In the genomic region with DNA sequence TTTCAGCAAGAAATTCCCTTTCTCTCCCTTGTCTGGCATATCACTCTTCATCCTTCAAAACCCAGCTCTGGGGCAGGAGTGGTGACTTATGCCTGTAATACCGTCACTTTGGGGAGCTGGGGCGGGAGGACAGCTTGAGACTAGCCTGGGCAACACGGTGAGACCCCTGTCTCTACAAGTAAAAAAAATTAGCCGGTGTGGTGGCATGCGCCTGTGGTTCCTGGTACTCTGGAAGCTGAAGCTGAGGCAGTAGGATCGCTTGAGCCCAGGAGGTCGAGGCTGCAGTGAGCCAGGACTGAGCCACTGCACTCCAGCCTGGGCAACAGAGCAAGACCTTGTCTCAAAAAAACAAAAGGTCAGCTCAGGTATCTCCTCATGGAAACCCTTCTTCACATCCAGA, we compare ENCODE assay signal across 8 cellular contexts. TPM values are rescaled to one million over a fixed set of nuclear protein-coding genes. Genes with fewer than 3 reads are reported as not detected.
DNase-seq lines count a peak whose midpoint lies in the region; ATAC-seq, FAIRE-seq and TF ChIP-seq lines count a peak whose summit lies in the region.

No MANE protein-coding gene starts in this region.

- POLR2A ChIA-PET in K562 (lab: Yijun Ruan, JAX): interaction anchor here (0.5 to 5.3 kb wide), 8 partner anchors 12 to 1062 kb away, joined by 3 to 58 read pairs (median 3); partner anchors contain the start of genes CCDC87 and RBM4B

- in situ Hi-C loops in K562 (cut with MboI): no loop called here

- no peak for TF ChIP-seq RAD21 in K562 (CRISPR knock-in tag; conservative IDR thresholded peaks at IDR 0.05 in 1 of 2, IDR thresholded peaks at IDR 0.05 in 1 of 2)

- ATAC-seq in left ventricle myocardium superior (no peak), K562 (no peak), HG02870 (IDR thresholded peaks at IDR 0.05; ENCODE audit: unreplicated experiment) (no peak), HG03457 (IDR thresholded peaks at IDR 0.05; ENCODE audit: unreplicated experiment) (no peak)

- WGBS in K562 (ENCODE audit: insufficient coverage, low coverage, missing lambda C conversion rate): 65% methylated on average over 5 of the region's 7 CpGs
- 91 to 93% methylated on average over 7 of the region's 7 CpGs for WGBS in mesodermal cell (ENCODE audit: insufficient coverage in 2 of 2), 2 experiments

- H3K36me3 ChIP-seq in left ventricle myocardium inferior (peaks cover 34% of the 10 kb centered on the region), K562 (ENCODE audit: control insufficient read depth, insufficient read depth, low read length) (peaks cover 43% of the 10 kb centered on the region; the same call in 2 of the 3 replicates), mesodermal cell (ENCODE audit: control insufficient read depth, insufficient read depth, low read length) (peaks cover 56% of the 10 kb centered on the region)

- H3K27ac ChIP-seq in left ventricle myocardium inferior (replicated peaks) (no peak overlapping the region), K562 (ENCODE audit: extremely low read depth, low read depth, low read length) (peak overlapping the region; percentile 98; the same call in 2 of the 3 replicates), mesodermal cell (ENCODE audit: low read depth, low read length, severe bottlenecking) (no peak overlapping the region)

- no peaks in the 10 kb centered on the region for H4K20me1 ChIP-seq in K562 (replicated peaks; ENCODE audit: control insufficient read depth, insufficient read depth, low read length)

- CTCF ChIA-PET in K562 (lab: Yijun Ruan, JAX; ENCODE audit: low intra/inter-chr PET ratio): no interaction called here

- H3K27me3 ChIP-seq in left ventricle myocardium inferior (ENCODE audit: low read depth) (no peaks in the 10 kb centered on the region), K562 (ENCODE audit: control insufficient read depth in 2 of 2, insufficient read depth in 2 of 2, low read length in 2 of 2) (no peaks in the 10 kb centered on the region)

- BruUV-seq in K562 (replicated peaks; lab: Mats Ljungman, UMichigan): no TSS peak

- DNase-seq in left ventricle myocardium inferior: no peak
- DNase-seq in left ventricle myocardium superior: no peak
- no peak for DNase-seq in K562 (ENCODE audit: extremely low read depth in 1 of 4, low spot score in 3 of 4)
- no peak for DNase-seq in NCI-H446 treated with DMSO at 0.1 percent for 48 hours (lab: John Stamatoyannopoulos, UW)
- no peak for DNase-seq in stimulated activated CD4-positive, alpha-beta T cell treated with anti-CD3 and anti-CD28 coated beads, Interleukin-4, amount 100 ng/mL, for 1 hour

- H3K9ac ChIP-seq in K562 (ENCODE audit: insufficient read depth in 1 of 2, low read depth in 2 of 2, low read length in 2 of 2): peak overlapping the region; percentile 97 to 100

- TF ChIP-seq EP300 in K562 (IDR thresholded peaks at IDR 0.05; ENCODE audit: low read length): no peak

- H3K4me2 ChIP-seq in K562 (ENCODE audit: insufficient read depth, low read length): peak overlapping the region; percentile 99

- H3K4me3 ChIP-seq in left ventricle myocardium inferior: peak overlapping the region; percentile 90
- peak overlapping the region; percentile 99 for H3K4me3 ChIP-seq in K562
- H3K4me3 ChIP-seq in mesodermal cell (ENCODE audit: extremely low read depth, insufficient read depth, low read length, poor library complexity, severe bottlenecking): peak overlapping the region; percentile 95

- TF ChIP-seq POLR2A in K562 (conservative IDR thresholded peaks at IDR 0.05): no peak; the same call in 1 of the 2 replicates

- intact Hi-C loops in left ventricle myocardium inferior (cut with micrococcal nuclease) (no loop called here), left ventricle myocardium superior (cut with micrococcal nuclease) (no loop called here), K562 (cut with micrococcal nuclease) (loop anchor here (5.0 kb wide), 1 partner anchor 135 kb away; the partner anchor contains the start of gene C11orf86)

- no peak overlapping the region for H2AFZ ChIP-seq in K562 (ENCODE audit: low read depth, low read length)

- H3K9me1 ChIP-seq in K562 (ENCODE audit: control insufficient read depth, insufficient read depth, low read length): no peaks in the 10 kb centered on the region

- H3K9me3 ChIP-seq in left ventricle myocardium inferior (replicated peaks) (no peaks in the 10 kb centered on the region), K562 (replicated peaks; ENCODE audit: control insufficient read depth, insufficient read depth, low read depth, low read length) (no peaks in the 10 kb centered on the region), mesodermal cell (ENCODE audit: control insufficient read depth, low read length) (no peaks in the 10 kb centered on the region)

- H3K4me1 ChIP-seq in left ventricle myocardium inferior (peaks cover 45% of the 10 kb centered on the region), K562 (replicated peaks in 1 of 2; ENCODE audit: control insufficient read depth in 2 of 2, insufficient read depth in 2 of 2, low read length in 2 of 2) (peaks cover 46 to 56% of the 10 kb centered on the region in 2 experiments), mesodermal cell (ENCODE audit: control insufficient read depth, insufficient read depth, low read length, poor library complexity, severe bottlenecking) (peaks cover 15% of the 10 kb centered on the region)

- TF ChIP-seq CTCF in left ventricle myocardium inferior (IDR thresholded peaks at IDR 0.05; ENCODE audit: borderline replicate concordance): no peak
- no peak for TF ChIP-seq CTCF in K562 (IDR thresholded peaks at IDR 0.05 in 2 of 3, conservative IDR thresholded peaks at IDR 0.05 in 1 of 3; ENCODE audit: insufficient read depth in 2 of 3, low read depth in 1 of 3, low read length in 3 of 3)

- FAIRE-seq in K562 (lab: Jason Lieb, UNC): no peak

- H3K79me2 ChIP-seq in K562 (ENCODE audit: control insufficient read depth, insufficient read depth, low read length): peaks cover 48% of the 10 kb centered on the region

TF ChIP-seq in K562, 482 proteins besides CTCF, POLR2A, EP300 and RAD21:
- 0 out of 2 replicates have a peak, but pooled peaks have one; percentile 39 for TF ChIP-seq HEY1 (CRISPR knock-in tag; IDR thresholded peaks at IDR 0.05; ENCODE audit: borderline replicate concordance)
- TF ChIP-seq ELF1 (tag; IDR thresholded peaks at IDR 0.05): no peak
TF ChIP-seq in K562: peak in this region for 1.

RNA-seq across cellular contexts. Expression of gene RCE1, which starts 1.4 kb away (rescaled TPM):
- total RNA-seq in left ventricle myocardium inferior: 5.1 TPM
- total RNA-seq in left ventricle myocardium superior: 6.5 TPM
- total RNA-seq in K562 (2011; cell fraction: chromatin; rRNA removed; ENCODE audit: low replicate concordance): 20.0 and 55.8 TPM in 2 replicates
- total RNA-seq in K562 (2011; cell fraction: nucleolus; rRNA removed): 76.0 and 85.1 TPM in 2 replicates
- total RNA-seq in K562 (2011; cell fraction: nucleoplasm; rRNA removed): 47.9 and 52.4 TPM in 2 replicates
- 41.3 and 41.5 TPM in 2 replicates for total RNA-seq in K562 (2014; rRNA removed)
- 8.8 and 10.6 TPM in 2 replicates for total RNA-seq in K562 (2014; rRNA removed; fragmentation: Illumina TruSeq; extraction: Trizol)
- total RNA-seq in K562 (2015; rRNA removed; fragmentation: Illumina TruSeq; extraction: Trizol): 17.8 and 18.7 TPM in 2 replicates
- total RNA-seq in K562 (2021): 26.3 and 27.7 TPM in 2 replicates
- polyA plus RNA-seq in K562 (2011; rRNA removed): 13.9 and 25.0 TPM in 2 replicates
- 36.6 and 88.7 TPM in 2 replicates for polyA plus RNA-seq in K562 (2011; cell fraction: cytosol; rRNA removed)
- 50.0 and 76.3 TPM in 2 replicates for polyA plus RNA-seq in K562 (2011; cell fraction: nucleus; rRNA removed)
- polyA plus RNA-seq in K562 (2012): 24.5 and 28.6 TPM in 2 replicates
- polyA plus RNA-seq in K562 (2014; fragmentation: Illumina TruSeq; extraction: Trizol): 15.1 and 20.9 TPM in 2 replicates
- 1 to 10 TPM in 1 of 2 experiments, under 1 TPM in 1; 0.75 to 3.0 TPM for polyA plus RNA-seq in K562 (2014; fragmentation: Nextera tagmentation; extraction: Ambion mirVana)
- polyA plus RNA-seq in K562 (2014; rRNA removed): 31.1 and 31.9 TPM in 2 replicates
- polyA minus RNA-seq in K562 (2011; rRNA and poly(A)+ RNA removed): 6.2 and 7.5 TPM in 2 replicates
- 16.9 and 20.8 TPM in 2 replicates for polyA minus RNA-seq in K562 (2011; cell fraction: cytosol; rRNA and poly(A)+ RNA removed)
- 22.8 and 26.4 TPM in 2 replicates for polyA minus RNA-seq in K562 (2011; cell fraction: nucleus; rRNA and poly(A)+ RNA removed)
- polyA plus RNA-seq in mesodermal cell (2013, experiment 1 of 2): 20.8 TPM
- 18.5 TPM for polyA plus RNA-seq in mesodermal cell (2013, experiment 2 of 2)

RNA-seq across cellular contexts. Expression of gene LRFN4, which starts 15.0 kb away (rescaled TPM):
- 13.5 TPM for total RNA-seq in left ventricle myocardium inferior
- 17.2 TPM for total RNA-seq in left ventricle myocardium superior
- total RNA-seq in K562 (2011; cell fraction: chromatin; rRNA removed; ENCODE audit: low replicate concordance): 6.4 and 27.6 TPM in 2 replicates
- 47.9 and 52.9 TPM in 2 replicates for total RNA-seq in K562 (2011; cell fraction: nucleolus; rRNA removed)
- 13.7 and 16.8 TPM in 2 replicates for total RNA-seq in K562 (2011; cell fraction: nucleoplasm; rRNA removed)
- total RNA-seq in K562 (2014; rRNA removed): 41.3 and 53.0 TPM in 2 replicates
- total RNA-seq in K562 (2014; rRNA removed; fragmentation: Illumina TruSeq; extraction: Trizol): 1.1 and 1.5 TPM in 2 replicates
- total RNA-seq in K562 (2015; rRNA removed; fragmentation: Illumina TruSeq; extraction: Trizol): 19.4 and 23.0 TPM in 2 replicates
- total RNA-seq in K562 (2021): 59.5 and 60.1 TPM in 2 replicates
- polyA plus RNA-seq in K562 (2011; rRNA removed): 6.7 and 11.3 TPM in 2 replicates
- 17.4 and 75.5 TPM in 2 replicates for polyA plus RNA-seq in K562 (2011; cell fraction: cytosol; rRNA removed)
- 36.1 and 82.9 TPM in 2 replicates for polyA plus RNA-seq in K562 (2011; cell fraction: nucleus; rRNA removed)
- polyA plus RNA-seq in K562 (2012): 18.4 and 21.2 TPM in 2 replicates
- polyA plus RNA-seq in K562 (2014; fragmentation: Illumina TruSeq; extraction: Trizol): 1.1 and 9.0 TPM in 2 replicates
- under 1 TPM; 0.10 to 0.14 TPM for polyA plus RNA-seq in K562 (2014; fragmentation: Nextera tagmentation; extraction: Ambion mirVana)
- 31.5 and 32.3 TPM in 2 replicates for polyA plus RNA-seq in K562 (2014; rRNA removed)
- polyA minus RNA-seq in K562 (2011; rRNA and poly(A)+ RNA removed): 1.4 and 3.4 TPM in 2 replicates
- 23.3 and 29.6 TPM in 2 replicates for polyA minus RNA-seq in K562 (2011; cell fraction: cytosol; rRNA and poly(A)+ RNA removed)
- polyA minus RNA-seq in K562 (2011; cell fraction: nucleus; rRNA and poly(A)+ RNA removed): 12.9 and 13.5 TPM in 2 replicates
- polyA plus RNA-seq in mesodermal cell (2013, experiment 1 of 2): 25.7 TPM
- polyA plus RNA-seq in mesodermal cell (2013, experiment 2 of 2): 19.1 TPM
